Comparison of ENCODE assay signal across 8 cellular contexts in the genomic region with DNA sequence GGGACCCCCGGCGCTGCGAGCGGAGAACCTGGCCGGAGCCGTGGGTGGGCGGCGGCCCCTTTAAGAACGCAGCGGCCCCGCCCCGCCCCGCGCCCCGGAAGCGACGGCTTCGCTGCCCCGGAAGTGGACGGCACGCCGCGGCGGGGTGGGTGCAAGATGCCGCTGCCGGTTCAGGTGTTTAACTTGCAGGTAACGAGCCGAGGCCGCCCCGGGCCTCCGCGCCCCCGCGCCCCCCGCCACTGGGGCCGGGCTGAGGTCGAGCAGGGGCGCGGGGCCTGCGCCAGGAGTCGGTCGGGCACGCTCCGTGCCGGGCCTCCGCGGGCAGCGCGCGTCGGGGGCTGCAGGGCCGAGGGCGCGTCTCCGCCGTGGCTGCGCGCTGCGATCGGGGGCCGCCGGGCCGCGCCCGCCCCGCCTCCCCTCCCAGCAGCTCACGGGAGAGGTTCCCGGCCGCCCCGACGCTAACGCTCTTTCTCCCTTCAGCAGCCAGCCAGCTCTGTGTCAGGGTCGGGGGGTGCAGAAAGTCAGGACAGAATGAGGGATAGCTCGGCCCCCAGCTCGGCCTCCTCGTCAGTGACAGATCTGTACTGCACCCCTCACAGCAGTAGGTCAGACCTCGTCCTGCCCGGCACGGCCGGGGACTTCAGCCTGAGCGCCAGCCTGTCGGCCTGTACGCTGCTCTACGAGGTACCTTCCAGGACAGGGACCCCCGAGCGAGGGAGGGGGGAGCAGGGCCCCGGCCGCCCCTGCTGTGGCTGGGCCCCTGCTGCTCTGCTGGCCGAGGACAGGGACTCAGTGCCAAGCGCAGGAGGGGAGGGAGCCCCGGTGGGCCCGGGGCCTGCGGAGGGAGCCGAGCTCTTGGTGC. TPM values are rescaled to one million over a fixed set of nuclear protein-coding genes. Genes with fewer than 3 reads are reported as not detected.
DNase-seq lines count a peak whose midpoint lies in the region; TF ChIP-seq lines count a peak whose summit lies in the region.

A gene (plus strand): TSS at position 123 of the 862 bp plus-strand sequence. CDS start 34 bp downstream, at position 157.
A gene with protein sequence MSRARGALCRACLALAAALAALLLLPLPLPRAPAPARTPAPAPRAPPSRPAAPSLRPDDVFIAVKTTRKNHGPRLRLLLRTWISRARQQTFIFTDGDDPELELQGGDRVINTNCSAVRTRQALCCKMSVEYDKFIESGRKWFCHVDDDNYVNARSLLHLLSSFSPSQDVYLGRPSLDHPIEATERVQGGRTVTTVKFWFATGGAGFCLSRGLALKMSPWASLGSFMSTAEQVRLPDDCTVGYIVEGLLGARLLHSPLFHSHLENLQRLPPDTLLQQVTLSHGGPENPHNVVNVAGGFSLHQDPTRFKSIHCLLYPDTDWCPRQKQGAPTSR (minus strand): TSS at position 36 of the 862 bp plus-strand sequence. CDS start 45 bp downstream, outside the sequence.

- no peaks in the 10 kb centered on the region for H3K36me3 ChIP-seq in neural progenitor cell
- peaks cover 29 to 72% (median 68%) of the 10 kb centered on the region in 4 donors for H3K36me3 ChIP-seq in stomach

- peak within 1 kb of the TSS; percentile 81 for H3K27ac Mint-ChIP-seq in neural progenitor cell

- TF ChIP-seq CTCF in RWPE1 (conservative IDR thresholded peaks at IDR 0.05; ENCODE audit: low read depth) (no peak), foreskin fibroblast (IDR thresholded peaks at IDR 0.05; ENCODE audit: low read depth, low read length) (no peak), neural progenitor cell (IDR thresholded peaks at IDR 0.05) (no peak), stomach (IDR thresholded peaks at IDR 0.05) (no peak)

- POLR2A ChIA-PET in RWPE1 (lab: Yijun Ruan, JAX; ENCODE audit: low non-redundant PET) = interaction anchor here (0.9 kb wide), 1 partner anchor 13 kb away, joined by 4 read pairs; no protein-coding TSS in a partner anchor

- H3K4me3 ChIP-seq in foreskin fibroblast (ENCODE audit: low read depth in 1 of 2, low read length in 2 of 2) (peak within 1 kb of the TSS; percentile 67 to 81), neural progenitor cell (peak within 1 kb of the TSS; percentile 98), stomach (peak within 1 kb of the TSS; percentile 67 to 88 (median 86))

- peaks cover 4% of the 10 kb centered on the region for H3K27me3 Mint-ChIP-seq in neural progenitor cell (ENCODE audit: insufficient read depth, low read depth)

- H3F3A ChIP-seq in neural progenitor cell (ENCODE audit: low read depth) = peaks cover 3% of the 10 kb centered on the region

- H3K9me3 Mint-ChIP-seq in neural progenitor cell = no peaks in the 10 kb centered on the region

- H3K4me1 Mint-ChIP-seq in neural progenitor cell = peaks cover 6% of the 10 kb centered on the region

- TF ChIP-seq POLR2A in stomach (IDR thresholded peaks at IDR 0.05) = no peak

- H3K4me3 Mint-ChIP-seq in neural progenitor cell = peak within 1 kb of the TSS; percentile 90

- H3K27me3 ChIP-seq in neural progenitor cell = no peaks in the 10 kb centered on the region
- H3K27me3 ChIP-seq in stomach = no peaks in the 10 kb centered on the region

- peaks cover 7% of the 10 kb centered on the region for H3K4me1 ChIP-seq in neural progenitor cell
- H3K4me1 ChIP-seq in stomach = peaks cover 28 to 55% (median 48%) of the 10 kb centered on the region in 4 donors

- DNase-seq in NCI-H2029 (lab: John Stamatoyannopoulos, UW) (peak; percentile 23), NCI-H2029 treated with DMSO at 0.1 percent for 48 hours (lab: John Stamatoyannopoulos, UW) (no peak), HPDE6-E6E7 (ENCODE audit: extremely low spot score) (peak; percentile 81), RWPE1 (ENCODE audit: low spot score) (peak; percentile 68), foreskin fibroblast (peak in 1 of 2 donors; percentile 87), neural progenitor cell (ENCODE audit: low spot score) (peak; percentile 83), stomach (peak; percentile 82)
- peak; percentile 77 for DNase-seq in activated effector memory CD4-positive, alpha-beta T cell treated with Interleukin-2 at 50 U/mL for 16 hours

- CTCF ChIA-PET in RWPE1 (lab: Yijun Ruan, JAX) = no interaction called here

- H2AFZ ChIP-seq in neural progenitor cell (replicated peaks) = no peak within 1 kb of the TSS

- no peaks in the 10 kb centered on the region for H3K9me3 ChIP-seq in neural progenitor cell (ENCODE audit: low read depth)
- H3K9me3 ChIP-seq in stomach = no peaks in the 10 kb centered on the region

- H3K36me3 Mint-ChIP-seq in neural progenitor cell = peaks cover 6% of the 10 kb centered on the region

- peaks cover 18% of the 10 kb centered on the region for H4K20me1 ChIP-seq in neural progenitor cell (ENCODE audit: low read depth)

- intact Hi-C loops in stomach (cut with DNase I; ENCODE audit: low total_unique reads) = no loop called here

- no peak for TF ChIP-seq EP300 in stomach (IDR thresholded peaks at IDR 0.05)

- H3K9ac ChIP-seq in neural progenitor cell = peak within 1 kb of the TSS; percentile 82

- 0 to 2% (median 1%) methylated on average over 30 to 94 of the region's 94 CpGs for WGBS in stomach, 5 donors

- H3K27ac ChIP-seq in RWPE1 (peak within 1 kb of the TSS; percentile 79), neural progenitor cell (no peak within 1 kb of the TSS), stomach (peak within 1 kb of the TSS; percentile 50 to 85 (median 82))

- peak within 1 kb of the TSS; percentile 100 for H3K4me2 ChIP-seq in neural progenitor cell

- H3K79me2 ChIP-seq in neural progenitor cell (ENCODE audit: low read depth) = peaks cover 14% of the 10 kb centered on the region

RNA-seq across cellular contexts. Expression of the first gene that starts in this region (rescaled TPM):
- 86.6 and 174 TPM in 2 replicates for total RNA-seq in neural progenitor cell (ENCODE audit: low replicate concordance)
- 100 to 1,000 TPM in 1 of 5 donors, 10 to 100 TPM in 4; 28.0 to 329 (median 86.4) TPM for total RNA-seq in stomach
- polyA plus RNA-seq in stomach = 100 to 1,000 TPM; 103 to 139 (median 129) TPM

RNA-seq across cellular contexts. Expression of the second gene that starts in this region (rescaled TPM):
- total RNA-seq in neural progenitor cell (ENCODE audit: low replicate concordance) (13.6 and 41.0 TPM in 2 replicates), stomach (10 to 100 TPM; 12.5 to 66.5 (median 28.3) TPM)
- 10 to 100 TPM; 22.5 to 55.2 (median 26.0) TPM for polyA plus RNA-seq in stomach
